ENCODE assay signal across 12 cellular contexts in the genomic region with DNA sequence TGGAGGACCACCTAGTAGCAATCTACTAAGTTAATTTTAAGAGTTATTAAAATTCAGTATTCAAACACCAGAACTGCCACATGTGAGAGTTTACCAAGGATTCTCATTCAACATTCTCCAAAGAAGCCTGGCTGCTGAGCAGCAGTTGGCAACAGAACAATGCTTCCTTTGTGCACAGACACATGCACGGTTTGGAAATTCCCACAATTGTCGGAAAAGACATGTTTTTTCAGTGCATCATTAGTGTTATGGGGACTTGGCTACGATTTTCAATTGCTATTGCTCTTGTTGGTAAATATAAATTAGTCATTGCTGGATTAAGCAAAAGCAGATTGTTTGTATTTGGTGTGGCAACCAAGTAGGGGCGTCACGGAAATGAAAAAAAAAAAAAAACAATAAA. TPM values are rescaled to one million over a fixed set of nuclear protein-coding genes. Genes with fewer than 3 reads are reported as not detected.
DNase-seq lines count a peak whose midpoint lies in the region; ATAC-seq, FAIRE-seq and TF ChIP-seq lines count a peak whose summit lies in the region.
"Had no signal": no experiment of that assay in that cellular context is flagged by ENCODE, and none has a peak within 500 bp of the region (broad histone marks: within the 10 kb centered on the region; RNA-seq: fewer than 3 reads in every experiment).

No MANE protein-coding gene starts in this region.

- H3K4me1 ChIP-seq in HAP-1 = no peaks in the 10 kb centered on the region

- no peaks in the 10 kb centered on the region for H3K27me3 ChIP-seq in HAP-1 (ENCODE audit: low read depth)
- H3K27me3 ChIP-seq: ovary had no signal

- in situ Hi-C loops in G401 (cut with HindIII; ENCODE audit: low sequenced_read_pairs) (no loop called here), astrocyte of the cerebellum (cut with HindIII; ENCODE audit: low sequenced_read_pairs) (no loop called here), HAP-1 (cut with MboI; ENCODE audit: low sequenced_read_pairs) (no loop called here)

- no peak for TF ChIP-seq CTCF in astrocyte of the cerebellum (IDR thresholded peaks at IDR 0.05; ENCODE audit: low read depth, low read length, missing control alignments)

- H3K9me3 ChIP-seq in HAP-1 = no peaks in the 10 kb centered on the region
- H3K9me3 ChIP-seq: ovary had no signal

- ATAC-seq in left colon = no peak

- H3K4me3 ChIP-seq in astrocyte of the cerebellum (ENCODE audit: low read depth, low read length) (no peak overlapping the region), HAP-1 (no peak overlapping the region)
- H3K4me3 ChIP-seq: ovary had no signal

- no peaks in the 10 kb centered on the region for H3K36me3 ChIP-seq in HAP-1 (replicated peaks)
- H3K36me3 ChIP-seq: ovary had no signal

- intact Hi-C loops in posterior cingulate gyrus (cut with DNase I) = no loop called here
- intact Hi-C loops in left colon (cut with DNase I, micrococcal nuclease) = no loop called here

- peak; percentile 94 for FAIRE-seq in frontal cortex (lab: Jason Lieb, UNC)
- FAIRE-seq: GM12891 had no signal

- DNase-seq in G401 (ENCODE audit: low spot score) = peak; percentile 70
- DNase-seq in astrocyte of the cerebellum (ENCODE audit: low read depth) = peak; percentile 72
- peak in 1 of 2 donors; percentile 25 for DNase-seq in frontal cortex (ENCODE audit: low spot score in 2 of 2)
- DNase-seq in posterior cingulate gyrus = peak in 8 of 10 donors; percentile 20 to 90 (median 58)
- DNase-seq in dedifferentiated amniotic fluid mesenchymal stem cell (ENCODE audit: extremely low spot score) = no peak
- no peak for DNase-seq in HAP-1 (ENCODE audit: low spot score in 2 of 2)
- DNase-seq in activated CD4-positive, CD25-positive, alpha-beta regulatory T cell treated with anti-CD3 and anti-CD28 coated beads, Interleukin-2, amount 50 U/mL, for 72 hours = no peak
- no peak for DNase-seq in left colon
- DNase-seq: CD4-positive, CD25-positive, alpha-beta regulatory T cell; NCI-H345; ovary had no signal

RNA-seq across cellular contexts. Expression of a gene that starts 22.2 kb away (rescaled TPM):
- total RNA-seq in G401 (2014; rRNA removed; shearing (Covaris generic)) = not detected in 2 replicates
- total RNA-seq in frontal cortex (17.5 TPM), left colon (1 to 10 TPM; 1.0 to 4.9 TPM)

Comparison
In these comparisons a context has a peak if more than half of its experiments do, and no peak if none do; other contexts are left out.
1. DNase-seq: peak in G401 (single experiment), astrocyte of the cerebellum (single experiment) and posterior cingulate gyrus (8 of 10); none in dedifferentiated amniotic fluid mesenchymal stem cell (single experiment), HAP-1 (0 of 2), activated CD4-positive, CD25-positive, alpha-beta regulatory T cell treated with anti-CD3 and anti-CD28 coated beads, Interleukin-2, amount 50 U/mL, for 72 hours (single experiment) and left colon (0 of 2).